ENCODE assay signal across 17 cellular contexts in genomic region chr9:105886136-105886535, GRCh38.
A peak's percentile ranks its signal among the peaks of the same experiment; 100 is the strongest.
DNase-seq lines count a peak whose midpoint lies in the region.
"Had no signal": no experiment of that assay in that cellular context is flagged by ENCODE, and none has a peak within 500 bp of the region (broad histone marks: within the 10 kb centered on the region; RNA-seq: fewer than 3 reads in every experiment).

No MANE protein-coding gene starts in this region.

- peak overlapping the region; percentile 78 for H3K27ac ChIP-seq in angular gyrus (ENCODE audit: low read depth, low read length)
- H3K27ac ChIP-seq: A549, BLaER1, KMS-11 had no signal

- DNase-seq in foreskin melanocyte (peak; percentile 66), midbrain (lab: John Stamatoyannopoulos, UW) (peak; percentile 54), superior temporal gyrus (ENCODE audit: extremely low spot score) (peak; percentile 82), activated T-cell treated with anti-CD3 and anti-CD28 coated beads for 4 hours (no peak), NCI-H446 treated with DMSO at 0.1 percent for 48 hours (lab: John Stamatoyannopoulos, UW) (no peak)
- DNase-seq in activated CD4-positive, alpha-beta T cell treated with anti-CD3 and anti-CD28 coated beads, Interleukin-2, amount 50 U/mL, for 4 hours = no peak
- DNase-seq: CD8-positive, alpha-beta T cell; GOT3; NCI-H1417 treated with DMSO at 0.1 percent for 48 hours; NCI-H187 treated with DMSO at 0.1 percent for 48 hours; NCI-H2227 treated with DMSO at 0.1 percent for 48 hours; NCI-H524; SHP77 had no signal

Comparison
In these comparisons a context has a peak if more than half of its experiments do, and no peak if none do; other contexts are left out.
1. DNase-seq: peak in foreskin melanocyte (single experiment), midbrain (single experiment) and superior temporal gyrus (single experiment); none in activated T-cell treated with anti-CD3 and anti-CD28 coated beads for 4 hours (single experiment), activated CD4-positive, alpha-beta T cell treated with anti-CD3 and anti-CD28 coated beads, Interleukin-2, amount 50 U/mL, for 4 hours (0 of 2) and NCI-H446 treated with DMSO at 0.1 percent for 48 hours (single experiment).